ENCODE assay signal across 8 cellular contexts in the genomic region with DNA sequence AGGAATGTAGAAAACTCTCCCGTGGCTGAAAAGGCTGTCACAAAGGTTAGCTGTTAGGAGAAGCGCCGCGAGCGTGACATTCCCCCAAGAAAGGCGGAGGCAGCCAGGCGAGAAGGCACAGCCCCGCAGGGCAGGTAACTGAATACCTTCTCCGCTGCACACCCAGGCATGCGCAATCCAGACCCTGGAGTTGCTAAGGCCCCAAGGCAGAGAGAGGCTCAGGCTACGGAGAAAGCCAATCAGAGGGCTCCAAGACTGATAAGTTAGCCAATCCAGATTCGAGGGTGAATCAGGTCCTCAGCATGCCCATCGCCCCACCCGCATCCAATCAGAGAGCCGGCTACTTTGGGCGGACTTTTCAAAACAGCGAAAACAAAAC. TPM values are rescaled to one million over a fixed set of nuclear protein-coding genes. Genes with fewer than 3 reads are reported as not detected.
DNase-seq lines count a peak whose midpoint lies in the region; TF ChIP-seq lines count a peak whose summit lies in the region.

No MANE protein-coding gene starts in this region.

- H3K27ac ChIP-seq in neural cell (ENCODE audit: low read length) (peak overlapping the region; percentile 97), stomach (peak overlapping the region; percentile 88 to 98 (median 95))

- TF ChIP-seq POLR2A in stomach (IDR thresholded peaks at IDR 0.05): peak in 2 of 4 donors; percentile 20 to 38

- H3K4me2 ChIP-seq in neural cell (ENCODE audit: low read length): peak overlapping the region; percentile 85

- peaks cover 7 to 53% (median 28%) of the 10 kb centered on the region in 4 donors for H3K4me1 ChIP-seq in stomach

- peak overlapping the region; percentile 100 for H3K9ac ChIP-seq in neural cell (ENCODE audit: low read length)

- no peak for TF ChIP-seq RAD21 in neural cell (conservative IDR thresholded peaks at IDR 0.05)

- 0 to 1% (median 0%) methylated on average over 16 to 17 of the region's 17 CpGs for WGBS in stomach, 5 donors

- no peaks in the 10 kb centered on the region for H3K9me2 ChIP-seq in neural cell (ENCODE audit: insufficient read depth, low read length)

- H3K4me3 ChIP-seq in fibroblast of villous mesenchyme (ENCODE audit: low read depth, low read length) (peak overlapping the region; percentile 93), neural cell (ENCODE audit: low read length) (peak overlapping the region; percentile 93), stomach (peak overlapping the region; percentile 80 to 97 (median 94))

- peaks cover 42% of the 10 kb centered on the region for H3K79me2 ChIP-seq in neural cell (replicated peaks; ENCODE audit: insufficient read depth, low read length)

- DNase-seq in ELF-1 (ENCODE audit: low read depth, low spot score) (peak; percentile 100), GOT3 (lab: John Stamatoyannopoulos, UW) (peak; percentile 89), LHCN-M2 (ENCODE audit: low read depth) (peak; percentile 100), RPMI7951 (ENCODE audit: low read depth) (peak; percentile 99), activated gamma-delta T cell treated with Interleukin-2 at 50 U/mL for 16 hours (peak; percentile 97), fibroblast of villous mesenchyme (ENCODE audit: low read depth) (peak; percentile 100), stomach (peak; percentile 95)

- peaks cover 4% of the 10 kb centered on the region for H4K20me1 ChIP-seq in neural cell (ENCODE audit: insufficient read depth)

- H3F3A ChIP-seq in neural cell (ENCODE audit: insufficient read depth, low read length, poor library complexity, severe bottlenecking): no peaks in the 10 kb centered on the region

- no peak for TF ChIP-seq CTCF in fibroblast of villous mesenchyme (IDR thresholded peaks at IDR 0.05; ENCODE audit: insufficient read depth, low read depth, low read length)
- TF ChIP-seq CTCF in neural cell (IDR thresholded peaks at IDR 0.05; ENCODE audit: poor library complexity, severe bottlenecking): no peak
- TF ChIP-seq CTCF in stomach (IDR thresholded peaks at IDR 0.05): no peak

- intact Hi-C loops in stomach (cut with DNase I; ENCODE audit: low total_unique reads): loop anchor here (10.0 kb wide), 1 partner anchor 62 kb away; no protein-coding TSS in a partner anchor

- peak overlapping the region; percentile 73 for H2AFZ ChIP-seq in neural cell (ENCODE audit: low read depth, low read length)

- H3K9me3 ChIP-seq in neural cell (ENCODE audit: low read length) (no peaks in the 10 kb centered on the region), stomach (no peaks in the 10 kb centered on the region)

- H3K27me3 ChIP-seq in neural cell (ENCODE audit: insufficient read depth, low read depth, low read length) (no peaks in the 10 kb centered on the region), stomach (no peaks in the 10 kb centered on the region)

- H3K36me3 ChIP-seq in neural cell (ENCODE audit: insufficient read depth, low read length): no peaks in the 10 kb centered on the region
- H3K36me3 ChIP-seq in stomach: peaks cover 0 to 25% (median 22%) of the 10 kb centered on the region in 4 donors

- TF ChIP-seq EP300 in neural cell (conservative IDR thresholded peaks at IDR 0.05; ENCODE audit: poor library complexity, severe bottlenecking) (no peak), stomach (IDR thresholded peaks at IDR 0.05) (no peak)

TF ChIP-seq in neural cell, 6 proteins besides CTCF, POLR2A, EP300 and RAD21:
- peak; percentile 92 for TF ChIP-seq TAF1 (IDR thresholded peaks at IDR 0.05; ENCODE audit: low read depth)
- TF ChIP-seq, protein P1, sequence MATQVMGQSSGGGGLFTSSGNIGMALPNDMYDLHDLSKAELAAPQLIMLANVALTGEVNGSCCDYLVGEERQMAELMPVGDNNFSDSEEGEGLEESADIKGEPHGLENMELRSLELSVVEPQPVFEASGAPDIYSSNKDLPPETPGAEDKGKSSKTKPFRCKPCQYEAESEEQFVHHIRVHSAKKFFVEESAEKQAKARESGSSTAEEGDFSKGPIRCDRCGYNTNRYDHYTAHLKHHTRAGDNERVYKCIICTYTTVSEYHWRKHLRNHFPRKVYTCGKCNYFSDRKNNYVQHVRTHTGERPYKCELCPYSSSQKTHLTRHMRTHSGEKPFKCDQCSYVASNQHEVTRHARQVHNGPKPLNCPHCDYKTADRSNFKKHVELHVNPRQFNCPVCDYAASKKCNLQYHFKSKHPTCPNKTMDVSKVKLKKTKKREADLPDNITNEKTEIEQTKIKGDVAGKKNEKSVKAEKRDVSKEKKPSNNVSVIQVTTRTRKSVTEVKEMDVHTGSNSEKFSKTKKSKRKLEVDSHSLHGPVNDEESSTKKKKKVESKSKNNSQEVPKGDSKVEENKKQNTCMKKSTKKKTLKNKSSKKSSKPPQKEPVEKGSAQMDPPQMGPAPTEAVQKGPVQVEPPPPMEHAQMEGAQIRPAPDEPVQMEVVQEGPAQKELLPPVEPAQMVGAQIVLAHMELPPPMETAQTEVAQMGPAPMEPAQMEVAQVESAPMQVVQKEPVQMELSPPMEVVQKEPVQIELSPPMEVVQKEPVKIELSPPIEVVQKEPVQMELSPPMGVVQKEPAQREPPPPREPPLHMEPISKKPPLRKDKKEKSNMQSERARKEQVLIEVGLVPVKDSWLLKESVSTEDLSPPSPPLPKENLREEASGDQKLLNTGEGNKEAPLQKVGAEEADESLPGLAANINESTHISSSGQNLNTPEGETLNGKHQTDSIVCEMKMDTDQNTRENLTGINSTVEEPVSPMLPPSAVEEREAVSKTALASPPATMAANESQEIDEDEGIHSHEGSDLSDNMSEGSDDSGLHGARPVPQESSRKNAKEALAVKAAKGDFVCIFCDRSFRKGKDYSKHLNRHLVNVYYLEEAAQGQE (IDR thresholded peaks at IDR 0.05; ENCODE audit: borderline replicate concordance): peak; percentile 94
- no peak for TF ChIP-seq MXI1 (conservative IDR thresholded peaks at IDR 0.05; ENCODE audit: poor library complexity, severe bottlenecking)
- TF ChIP-seq SMC3 (conservative IDR thresholded peaks at IDR 0.05; ENCODE audit: poor library complexity): peak; percentile 34
- TF ChIP-seq EZH2 (IDR thresholded peaks at IDR 0.05; ENCODE audit: borderline replicate concordance, insufficient read depth, low read length, poor library complexity, severe bottlenecking): no peak
- peak; percentile 99 for TF ChIP-seq POLR2AphosphoS5 (IDR thresholded peaks at IDR 0.05)

RNA-seq across cellular contexts. Expression of a gene that starts 0.5 kb away (rescaled TPM):
- 41.7 and 42.3 TPM in 2 replicates for total RNA-seq in LHCN-M2 (2014; rRNA removed)
- polyA plus RNA-seq in LHCN-M2 (2012): 24.4 TPM
- total RNA-seq in RPMI7951 (2014; rRNA removed; shearing (Covaris generic)): 23.9 and 25.2 TPM in 2 replicates
- 20.0 and 25.9 TPM in 2 replicates for total RNA-seq in fibroblast of villous mesenchyme
- 132 and 133 TPM in 2 replicates for polyA plus RNA-seq in neural cell
- 201 and 242 TPM in 2 replicates for polyA minus RNA-seq in neural cell
- 10 to 100 TPM in 4 of 5 donors, 1 to 10 TPM in 1; 1.2 to 62.8 (median 27.7) TPM for total RNA-seq in stomach
- polyA plus RNA-seq in stomach: 10 to 100 TPM; 12.0 to 14.1 (median 12.7) TPM

Comparison
In these comparisons a context has a peak if more than half of its experiments do, and no peak if none do; other contexts are left out.
1. Peak in every context shown above with its lines: DNase-seq, H3K4me3 ChIP-seq and H3K27ac ChIP-seq.